Comparison of ENCODE assay signal across 23 cellular contexts in genomic region chr18:58631301-58631700, GRCh38. TPM values are rescaled to one million over a fixed set of nuclear protein-coding genes. Genes with fewer than 3 reads are reported as not detected.
DNase-seq lines count a peak whose midpoint lies in the region; ATAC-seq and TF ChIP-seq lines count a peak whose summit lies in the region.
"Had no signal": no experiment of that assay in that cellular context is flagged by ENCODE, and none has a peak within 500 bp of the region (broad histone marks: within the 10 kb centered on the region; RNA-seq: fewer than 3 reads in every experiment).

No MANE protein-coding gene starts in this region.

- no peak overlapping the region for H4K12ac ChIP-seq in trophoblast cell (ENCODE audit: low read depth, low read length)

- H3K79me1 ChIP-seq in trophoblast cell (ENCODE audit: low read length) = peaks cover 6% of the 10 kb centered on the region

- no peak overlapping the region for H3K4me2 ChIP-seq in trophoblast cell (ENCODE audit: low read length)

- DNase-seq in cardiac muscle cell (ENCODE audit: low read depth in 1 of 2, low spot score in 1 of 2) = no peak
- no peak for DNase-seq in Right ventricle myocardium superior
- no peak for DNase-seq in RWPE1 (ENCODE audit: low spot score)
- DNase-seq in trophoblast cell = no peak
- DNase-seq in BE2C = no peak
- DNase-seq: 8988T, ACHN, DMS153, DND-41, Karpas-422, NCI-H1092, NCI-H1417 treated with DMSO at 0.1 percent for 48 hours, NCI-H1694 treated with DMSO at 0.1 percent for 48 hours, NCI-H2081, NCI-H2171 treated with DMSO at 0.1 percent for 48 hours, NCI-H345, NCI-H510A treated with DMSO at 0.1 percent for 48 hours, NCI-H748 treated with DMSO at 0.1 percent for 48 hours, SJCRH30 had no signal

- H2AFZ ChIP-seq in trophoblast cell (ENCODE audit: insufficient read depth, low read length, poor library complexity) = no peak overlapping the region

- peak overlapping the region; percentile 99 for H3K27ac ChIP-seq in cardiac muscle cell
- peak overlapping the region; percentile 64; the same call in 1 of the 2 replicates for H3K27ac ChIP-seq in RWPE1
- H3K27ac ChIP-seq in trophoblast cell (ENCODE audit: low read depth, low read length) = no peak overlapping the region
- H3K27ac ChIP-seq: SJCRH30 had no signal

- ATAC-seq in Right ventricle myocardium superior (ENCODE audit: poor library complexity) (no peak), GM19463 (IDR thresholded peaks at IDR 0.05; ENCODE audit: unreplicated experiment) (no peak), GM18502 (IDR thresholded peaks at IDR 0.05; ENCODE audit: poor library complexity, unreplicated experiment) (no peak)
- ATAC-seq: SK-N-SH treated with all-trans-retinoic acid at 6 μM for 48 hours had no signal

- H3K9me3 ChIP-seq in cardiac muscle cell (ENCODE audit: low read depth) (no peaks in the 10 kb centered on the region), trophoblast cell (ENCODE audit: insufficient read depth, low read depth, low read length) (no peaks in the 10 kb centered on the region), BE2C (no peaks in the 10 kb centered on the region)
- H3K9me3 ChIP-seq: SJCRH30 had no signal

- no peaks in the 10 kb centered on the region for H3K27me3 ChIP-seq in cardiac muscle cell
- no peaks in the 10 kb centered on the region for H3K27me3 ChIP-seq in trophoblast cell (ENCODE audit: insufficient read depth, low read length)
- H3K27me3 ChIP-seq in BE2C = no peaks in the 10 kb centered on the region
- H3K27me3 ChIP-seq: SJCRH30 had no signal

- no CpG with 5 or more reads among the region's 5 CpGs for WGBS in trophoblast cell (ENCODE audit: extremely low coverage, insufficient coverage, insufficient read length)

- intact Hi-C loops in Right ventricle myocardium superior (cut with DNase I) = no loop called here

- H4K91ac ChIP-seq in trophoblast cell (ENCODE audit: low read depth, low read length) = peak overlapping the region; percentile 51

- H3K14ac ChIP-seq in trophoblast cell (ENCODE audit: low read length) = no peak overlapping the region

- no peak overlapping the region for H2AK5ac ChIP-seq in trophoblast cell (ENCODE audit: low read length)

- no peak overlapping the region for H3K18ac ChIP-seq in trophoblast cell (ENCODE audit: low read length)

- H3K4ac ChIP-seq in trophoblast cell (ENCODE audit: low read depth, low read length) = no peak overlapping the region

- no peaks in the 10 kb centered on the region for H3K36me3 ChIP-seq in cardiac muscle cell
- H3K36me3 ChIP-seq in trophoblast cell (ENCODE audit: control insufficient read depth in 1 of 2, insufficient read depth in 2 of 2, low read length in 2 of 2) = no peaks in the 10 kb centered on the region
- H3K36me3 ChIP-seq in BE2C = no peaks in the 10 kb centered on the region
- H3K36me3 ChIP-seq: SJCRH30 had no signal

- no peaks in the 10 kb centered on the region for H3K79me2 ChIP-seq in trophoblast cell (ENCODE audit: control insufficient read depth, insufficient read depth, low read length, poor library complexity)

- no peak overlapping the region for H2BK120ac ChIP-seq in trophoblast cell (ENCODE audit: insufficient read depth, low read length, poor library complexity)

- CTCF ChIA-PET in RWPE1 (lab: Yijun Ruan, JAX) = interaction anchor here (0.8 kb wide), 1 partner anchor 749 kb away, joined by 3 read pairs; no protein-coding TSS in a partner anchor

- POLR2A ChIA-PET in RWPE1 (lab: Yijun Ruan, JAX; ENCODE audit: low non-redundant PET) = no interaction called here

- no peak overlapping the region for H4K8ac ChIP-seq in trophoblast cell (ENCODE audit: low read depth, low read length)

- H3K4me3 ChIP-seq in cardiac muscle cell (no peak overlapping the region), trophoblast cell (ENCODE audit: low read depth, low read length) (no peak overlapping the region), BE2C (ENCODE audit: low read depth, low read length) (no peak overlapping the region)
- H3K4me3 ChIP-seq: SJCRH30 had no signal

- TF ChIP-seq CTCF in cardiac muscle cell (IDR thresholded peaks at IDR 0.05; ENCODE audit: low read depth, low read length) (no peak), RWPE1 (conservative IDR thresholded peaks at IDR 0.05; ENCODE audit: low read depth) (no peak), BE2C (IDR thresholded peaks at IDR 0.05; ENCODE audit: low read depth, low read length) (no peak)

- H3K4me1 ChIP-seq in cardiac muscle cell (ENCODE audit: low read depth) (peaks cover 24% of the 10 kb centered on the region), trophoblast cell (ENCODE audit: control insufficient read depth in 1 of 2, insufficient read depth in 2 of 2, low read length in 2 of 2) (peaks cover 0 to 4% of the 10 kb centered on the region in 2 experiments), BE2C (no peaks in the 10 kb centered on the region)
- H3K4me1 ChIP-seq: SJCRH30 had no signal

- H2BK5ac ChIP-seq in trophoblast cell (ENCODE audit: low read depth, low read length, poor library complexity) = no peak overlapping the region

- H2BK12ac ChIP-seq in trophoblast cell (ENCODE audit: low read length) = peak overlapping the region; percentile 60

- no peak overlapping the region for H3K23ac ChIP-seq in trophoblast cell (ENCODE audit: low read length)

- H3K9ac ChIP-seq in trophoblast cell (ENCODE audit: low read length) = no peak overlapping the region

RNA-seq across cellular contexts. Expression of gene ALPK2, which starts 2.4 kb away (rescaled TPM):
- total RNA-seq in cardiac muscle cell (225 and 367 TPM in 2 replicates), Right ventricle myocardium superior (216 TPM)
- 110 and 152 TPM in 2 replicates for polyA plus RNA-seq in cardiac muscle cell
- polyA plus RNA-seq in trophoblast cell (2013) = 8.5 and 8.7 TPM in 2 replicates
- not detected for polyA plus RNA-seq in BE2C (2012; ENCODE audit: insufficient read depth, insufficient read length, low read depth)
- total RNA-seq: HT-29 had no signal

RNA-seq across cellular contexts. Expression of gene MALT1, which starts 40.0 kb away (rescaled TPM):
- 38.9 and 51.8 TPM in 2 replicates for total RNA-seq in cardiac muscle cell
- 33.6 and 36.6 TPM in 2 replicates for polyA plus RNA-seq in cardiac muscle cell
- 10.2 TPM for total RNA-seq in Right ventricle myocardium superior
- 29.5 and 29.7 TPM in 2 replicates for polyA plus RNA-seq in trophoblast cell (2013)
- polyA plus RNA-seq in BE2C (2012; ENCODE audit: insufficient read depth, insufficient read length, low read depth) = 0.39 TPM
